In the genomic region with DNA sequence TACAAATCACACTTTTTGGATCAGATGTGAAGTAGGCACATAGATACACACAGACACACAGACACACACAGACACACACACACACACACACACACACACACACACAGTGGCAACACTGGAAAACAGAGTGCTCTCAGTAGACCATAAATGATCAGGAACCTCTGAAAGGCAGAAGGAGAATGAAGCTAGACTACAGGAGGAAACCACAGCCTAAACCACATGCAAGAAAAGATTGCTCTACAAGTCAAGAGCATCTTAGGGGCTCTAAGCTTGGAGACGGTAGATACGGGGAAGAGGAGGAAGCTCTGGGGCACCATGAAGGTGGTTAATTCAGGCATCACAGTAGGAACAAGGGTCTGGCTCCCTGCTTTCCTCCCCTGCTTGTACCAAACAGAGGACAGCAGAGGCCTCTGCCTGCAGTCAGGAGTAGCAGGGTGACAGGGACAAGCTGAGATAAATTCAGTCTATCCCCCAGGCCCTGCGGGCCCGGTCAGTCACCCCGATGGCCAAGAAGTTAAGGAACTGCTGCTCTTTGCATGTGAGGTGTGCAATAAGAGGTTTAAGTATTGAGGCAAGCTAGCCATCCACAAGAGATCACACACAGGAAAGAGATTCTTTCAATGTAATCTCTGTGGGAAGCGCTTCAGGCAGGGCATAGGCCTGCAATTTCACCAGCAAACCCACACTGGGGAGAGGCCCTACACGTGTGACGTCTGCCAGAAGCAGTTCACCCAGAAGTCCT, we compare ENCODE assay signal across 1 cellular context.
TF ChIP-seq lines count a peak whose summit lies in the region.

No MANE protein-coding gene starts in this region.

TF ChIP-seq in GM12878, 131 proteins besides CTCF, POLR2A, EP300 and RAD21:
- no peak for TF ChIP-seq RBBP5 (conservative IDR thresholded peaks at IDR 0.05)
- TF ChIP-seq RUNX3 (IDR thresholded peaks at IDR 0.05; ENCODE audit: low read length) = peak; percentile 25; the same call in 1 of the 2 replicates
